In the genomic region with DNA sequence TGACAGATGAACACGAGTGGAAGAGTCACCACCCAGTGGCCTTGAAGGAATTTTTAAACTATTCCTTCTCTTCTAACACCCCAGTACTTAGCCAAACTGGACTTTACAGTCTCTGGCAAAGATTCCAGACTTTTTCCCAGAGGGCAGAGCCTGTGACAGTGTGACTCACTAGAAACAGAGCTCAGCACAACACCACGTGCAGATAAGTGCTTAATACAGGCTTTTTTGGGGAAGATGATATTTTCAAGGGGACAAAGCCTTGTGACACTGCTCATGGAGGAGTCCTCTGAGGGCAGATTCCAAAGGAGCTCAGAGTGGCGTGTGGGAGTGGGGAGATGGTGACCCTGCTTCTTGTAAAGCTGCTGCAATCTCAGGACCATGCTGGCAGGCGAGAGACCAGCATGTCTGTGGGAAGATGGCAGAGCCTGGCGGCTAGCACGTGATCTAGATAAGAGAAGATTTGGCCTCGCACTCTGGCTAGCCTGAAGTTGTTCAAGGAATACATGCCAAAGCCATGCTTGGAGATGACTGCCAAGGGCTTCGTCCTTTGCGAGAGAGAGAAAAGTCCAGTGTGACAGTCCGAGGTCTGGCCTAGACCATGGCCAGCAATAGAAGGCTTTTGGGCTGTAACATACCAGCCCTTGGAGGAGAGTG, we compare ENCODE assay signal across 8 cellular contexts. TPM values are rescaled to one million over a fixed set of nuclear protein-coding genes. Genes with fewer than 3 reads are reported as not detected.
DNase-seq lines count a peak whose midpoint lies in the region; ATAC-seq and TF ChIP-seq lines count a peak whose summit lies in the region.

No MANE protein-coding gene starts in this region.

- peaks cover 8% of the 10 kb centered on the region for H3K9me3 Mint-ChIP-seq in mesothelial cell of epicardium

- peaks cover 2% of the 10 kb centered on the region for H3K27me3 Mint-ChIP-seq in mesothelial cell of epicardium (ENCODE audit: low read depth)

- H3K36me3 Mint-ChIP-seq in mesothelial cell of epicardium = peaks cover 2% of the 10 kb centered on the region

- H3K4me1 Mint-ChIP-seq in mesothelial cell of epicardium = peaks cover 35% of the 10 kb centered on the region

- no peak for ATAC-seq in HG03095 (IDR thresholded peaks at IDR 0.05; ENCODE audit: unreplicated experiment)
- no peak for ATAC-seq in GM21390 (IDR thresholded peaks at IDR 0.05; ENCODE audit: unreplicated experiment)

- no peak overlapping the region for H3K4me3 Mint-ChIP-seq in mesothelial cell of epicardium

- peak overlapping the region; percentile 13 for H3K27ac Mint-ChIP-seq in mesothelial cell of epicardium

- H3K4me3 ChIP-seq in AG09309 (ENCODE audit: control insufficient read depth, low read depth, low read length) = no peak overlapping the region

- TF ChIP-seq CTCF in AG09309 (IDR thresholded peaks at IDR 0.05; ENCODE audit: control insufficient read depth, insufficient read depth, low read depth, low read length, missing control alignments) (no peak), mesothelial cell of epicardium (IDR thresholded peaks at IDR 0.05; ENCODE audit: unreplicated experiment) (no peak)

- DNase-seq in AG09309 (ENCODE audit: low read depth) (peak; percentile 56), LHCN-M2 (ENCODE audit: low read depth) (peak; percentile 58), cerebellar cortex (ENCODE audit: low spot score) (peak; percentile 32), mesothelial cell of epicardium (ENCODE audit: low spot score in 2 of 2, unreplicated experiment in 2 of 2) (no peak), retina (no peak)
- no peak for DNase-seq in activated CD4-positive, alpha-beta T cell treated with anti-CD3 and anti-CD28 coated beads, Interleukin-2, amount 50 U/mL, for 4 hours

RNA-seq across cellular contexts. Expression of gene RAB33A, which starts 2.4 kb away (rescaled TPM):
- total RNA-seq in LHCN-M2 (2014; rRNA removed) = 0.71 TPM in 1 of 2 replicates, not detected in the other
- 0.26 TPM for polyA plus RNA-seq in LHCN-M2 (2012)
- total RNA-seq in mesothelial cell of epicardium = 4.2 to 4.6 TPM (median 4.3 TPM) in 3 replicates

RNA-seq across cellular contexts. Expression of gene AIFM1, which starts 8.5 kb away (rescaled TPM):
- total RNA-seq in LHCN-M2 (2014; rRNA removed) = 17.4 and 23.0 TPM in 2 replicates
- polyA plus RNA-seq in LHCN-M2 (2012) = 25.1 TPM
- 31.3 to 34.6 TPM (median 32.1 TPM) in 3 replicates for total RNA-seq in mesothelial cell of epicardium

Comparison
In these comparisons a context has a peak if more than half of its experiments do, and no peak if none do; other contexts are left out.
1. DNase-seq: peak in AG09309 (single experiment), LHCN-M2 (single experiment) and cerebellar cortex (single experiment); none in mesothelial cell of epicardium (0 of 2), retina (single experiment) and activated CD4-positive, alpha-beta T cell treated with anti-CD3 and anti-CD28 coated beads, Interleukin-2, amount 50 U/mL, for 4 hours (0 of 2).